In genomic region chr16:11844499-11844898, GRCh38 we compare ENCODE assay signal across 25 cellular contexts.
"Had no signal": no experiment of that assay in that cellular context is flagged by ENCODE, and none has a peak within 500 bp of the region (broad histone marks: within the 10 kb centered on the region; RNA-seq: fewer than 3 reads in every experiment).

No MANE protein-coding gene starts in this region.

- H3K4me1 ChIP-seq: SJCRH30 had no signal

- H3K27me3 ChIP-seq: brain microvascular endothelial cell, cardiac muscle cell, MG63, SJCRH30 had no signal

- H3K4me3 Mint-ChIP-seq: activated CD8-positive, alpha-beta memory T cell treated with anti-CD3 and anti-CD28 coated beads, Interleukin-2, amount 10 ng/mL, durations not matched to agents 7 days and 5 days; activated naive CD4-positive, alpha-beta T cell treated with anti-CD3 and anti-CD28 coated beads, Interleukin-2, amount 50 U/mL, for 24 hours; activated T-helper 17 cell treated with anti-CD3 and anti-CD28 coated beads, Interleukin-2, amount 50 U/mL, for 72 hours had no signal

- ATAC-seq: activated CD8-positive, alpha-beta memory T cell treated with anti-CD3 and anti-CD28 coated beads, Interleukin-2, amount 10 ng/mL, durations not matched to agents 7 days and 5 days; activated T-helper 17 cell treated with anti-CD3 and anti-CD28 coated beads, Interleukin-2, amount 50 U/mL, for 72 hours; Panc1 had no signal

- H3K27me3 Mint-ChIP-seq: activated CD8-positive, alpha-beta memory T cell treated with anti-CD3 and anti-CD28 coated beads, Interleukin-2, amount 10 ng/mL, durations not matched to agents 7 days and 5 days; activated naive CD4-positive, alpha-beta T cell treated with anti-CD3 and anti-CD28 coated beads, Interleukin-2, amount 50 U/mL, for 24 hours; activated T-helper 17 cell treated with anti-CD3 and anti-CD28 coated beads, Interleukin-2, amount 50 U/mL, for 72 hours had no signal

- H3K9me3 ChIP-seq: MG63, SJCRH30, SK-N-SH had no signal

- H3K9me3 Mint-ChIP-seq: activated naive CD4-positive, alpha-beta T cell treated with anti-CD3 and anti-CD28 coated beads, Interleukin-2, amount 50 U/mL, for 24 hours; activated T-helper 17 cell treated with anti-CD3 and anti-CD28 coated beads, Interleukin-2, amount 50 U/mL, for 72 hours had no signal

- H3K27ac ChIP-seq: brain microvascular endothelial cell, cardiac muscle cell, RWPE1, SJCRH30, WERI-Rb-1 had no signal

- DNase-seq: activated CD4-positive, alpha-beta T cell treated with anti-CD3 and anti-CD28 coated beads for 4 hours; activated CD8-positive, alpha-beta memory T cell treated with anti-CD3 and anti-CD28 coated beads, Interleukin-2, amount 10 ng/mL, durations not matched to agents 7 days and 5 days; activated gamma-delta T cell; activated T-cell treated with anti-CD3 and anti-CD28 coated beads, Interleukin-2, amount 50 U/mL, for 48 hours; brain microvascular endothelial cell; MG63; MV-4-11; NCI-H1092 treated with DMSO at 0.1 percent for 48 hours; NCI-H1417 treated with DMSO at 0.1 percent for 48 hours; NCI-H1694; NCI-H2081; NCI-H510A treated with DMSO at 0.1 percent for 48 hours; NCI-H69; NK-92 treated with Interleukin-12 subunit alpha and Interleukin-12 subunit beta, amount 100 ng/mL, for 24 hours; OCI-M1; Right ventricle myocardium superior; SJCRH30; SK-N-SH; T-helper 1 cell; WERI-Rb-1 had no signal

- H3K4me3 ChIP-seq: cardiac muscle cell, MG63, SJCRH30 had no signal

- H3K27ac Mint-ChIP-seq: activated CD8-positive, alpha-beta memory T cell treated with anti-CD3 and anti-CD28 coated beads, Interleukin-2, amount 10 ng/mL, durations not matched to agents 7 days and 5 days; activated naive CD4-positive, alpha-beta T cell treated with anti-CD3 and anti-CD28 coated beads, Interleukin-2, amount 50 U/mL, for 24 hours; activated T-helper 17 cell treated with anti-CD3 and anti-CD28 coated beads, Interleukin-2, amount 50 U/mL, for 72 hours had no signal
